ENCODE assay signal across 28 cellular contexts in the genomic region with DNA sequence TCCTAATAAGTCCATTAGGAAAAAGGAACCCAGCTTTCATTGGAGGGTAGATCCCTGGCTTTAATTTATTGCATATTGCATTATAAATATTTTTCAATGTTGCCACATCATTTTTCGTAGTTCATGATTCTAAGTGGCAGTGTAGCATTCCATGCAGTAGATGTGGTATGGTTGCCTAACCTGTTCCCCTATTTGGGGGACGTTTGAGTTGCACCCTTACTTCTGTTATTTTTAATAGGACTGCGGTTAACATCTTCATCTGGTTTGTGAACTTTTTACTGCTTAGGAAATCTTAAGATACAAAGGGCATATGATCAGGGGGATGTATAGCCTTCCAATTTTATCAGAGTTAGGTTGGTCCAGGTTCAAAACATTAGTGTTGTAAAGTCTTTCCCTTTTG.
"Had no signal": no experiment of that assay in that cellular context is flagged by ENCODE, and none has a peak within 500 bp of the region (broad histone marks: within the 10 kb centered on the region; RNA-seq: fewer than 3 reads in every experiment).

No MANE protein-coding gene starts in this region.

- DNase-seq: activated B cell treated with CpG ODN at 0.5 μM for 24 hours; activated CD4-positive, alpha-beta T cell treated with anti-CD3 and anti-CD28 coated beads for 36 hours; activated CD4-positive, alpha-beta T cell treated with anti-CD3 and anti-CD28 coated beads, Interleukin-2, amount 50 U/mL, for 4 hours; activated CD8-positive, alpha-beta memory T cell treated with anti-CD3 and anti-CD28 coated beads, Interleukin-2, amount 50 U/mL, for 48 hours; activated naive CD4-positive, alpha-beta T cell treated with Interleukin-2 at 50 U/mL for 16 hours; activated naive CD8-positive, alpha-beta T cell treated with anti-CD3 and anti-CD28 coated beads, Interleukin-2, amount 10 ng/mL, durations not matched to agents 7 days and 5 days; activated T-cell treated with anti-CD3 and anti-CD28 coated beads, Interleukin-2, amount 50 U/mL, for 4 hours; amniotic stem cell; colonic mucosa; hypothalamus; left ventricle myocardium inferior; mammary epithelial cell; midbrain; nephron progenitor cell; nucleus accumbens; sigmoid colon; stimulated activated CD4-positive, alpha-beta T cell treated with anti-CD3 and anti-CD28 coated beads, Interleukin-2, amount 100 ng/mL, for 48 hours; stimulated activated CD8-positive, alpha-beta memory T cell treated with anti-CD3 and anti-CD28 coated beads, Interleukin-4, amount 100 ng/mL, for 48 hours; stimulated activated naive B cell treated with anti-CD40 and anti-IgM and Interleukin-4, amounts not matched to agents 10 μg/mL and 1 μg/mL and 100 μg/mL, for 72 hours; T-helper 1 cell; T-helper 9 cell; testis; upper lobe of left lung had no signal

- H3K9me3 Mint-ChIP-seq: activated B cell treated with CpG ODN at 0.5 μM for 24 hours; activated naive CD8-positive, alpha-beta T cell treated with anti-CD3 and anti-CD28 coated beads, Interleukin-2, amount 10 ng/mL, durations not matched to agents 7 days and 5 days; activated T-cell treated with anti-CD3 and anti-CD28 coated beads, Interleukin-2, amount 50 U/mL, for 4 hours; central memory CD8-positive, alpha-beta T cell; nephron progenitor cell; stimulated activated naive B cell treated with anti-CD40 and anti-IgM and Interleukin-4, amounts not matched to agents 10 μg/mL and 1 μg/mL and 100 μg/mL, for 72 hours had no signal

- H3K27me3 Mint-ChIP-seq: activated B cell treated with CpG ODN at 0.5 μM for 24 hours; activated CD4-positive, alpha-beta T cell treated with anti-CD3 and anti-CD28 coated beads for 36 hours; activated naive CD8-positive, alpha-beta T cell treated with anti-CD3 and anti-CD28 coated beads, Interleukin-2, amount 10 ng/mL, durations not matched to agents 7 days and 5 days; central memory CD8-positive, alpha-beta T cell; stimulated activated naive B cell treated with anti-CD40 and anti-IgM and Interleukin-4, amounts not matched to agents 10 μg/mL and 1 μg/mL and 100 μg/mL, for 72 hours had no signal

- H3K27ac Mint-ChIP-seq: activated B cell treated with CpG ODN at 0.5 μM for 24 hours; activated CD4-positive, alpha-beta T cell treated with anti-CD3 and anti-CD28 coated beads for 36 hours; activated naive CD8-positive, alpha-beta T cell treated with anti-CD3 and anti-CD28 coated beads, Interleukin-2, amount 10 ng/mL, durations not matched to agents 7 days and 5 days had no signal

- H3K4me1 ChIP-seq: breast epithelium, colonic mucosa had no signal

- H3K9me3 ChIP-seq: breast epithelium, colonic mucosa, esophagus muscularis mucosa, gastroesophageal sphincter, left ventricle myocardium inferior, sigmoid colon, testis, upper lobe of left lung had no signal

- H3K4me3 Mint-ChIP-seq: activated B cell treated with CpG ODN at 0.5 μM for 24 hours; activated CD4-positive, alpha-beta T cell treated with anti-CD3 and anti-CD28 coated beads for 36 hours; activated naive CD8-positive, alpha-beta T cell treated with anti-CD3 and anti-CD28 coated beads, Interleukin-2, amount 10 ng/mL, durations not matched to agents 7 days and 5 days; activated T-cell treated with anti-CD3 and anti-CD28 coated beads, Interleukin-2, amount 50 U/mL, for 4 hours; central memory CD8-positive, alpha-beta T cell; nephron progenitor cell; stimulated activated naive B cell treated with anti-CD40 and anti-IgM and Interleukin-4, amounts not matched to agents 10 μg/mL and 1 μg/mL and 100 μg/mL, for 72 hours had no signal

- H3K4me3 ChIP-seq: breast epithelium, colonic mucosa, esophagus muscularis mucosa, gastroesophageal sphincter, left ventricle myocardium inferior, sigmoid colon, smooth muscle cell, testis, upper lobe of left lung had no signal

- H3K4me2 ChIP-seq: smooth muscle cell had no signal

- H3K27me3 ChIP-seq: breast epithelium, colonic mucosa, esophagus muscularis mucosa, gastroesophageal sphincter, sigmoid colon, testis, upper lobe of left lung had no signal

- H3K36me3 ChIP-seq: breast epithelium, colonic mucosa had no signal

- H3K27ac ChIP-seq: colonic mucosa, esophagus muscularis mucosa, gastroesophageal sphincter, left ventricle myocardium inferior, sigmoid colon, testis, upper lobe of left lung had no signal
